15 cellular contexts compared by ENCODE assay signal in the genomic region with DNA sequence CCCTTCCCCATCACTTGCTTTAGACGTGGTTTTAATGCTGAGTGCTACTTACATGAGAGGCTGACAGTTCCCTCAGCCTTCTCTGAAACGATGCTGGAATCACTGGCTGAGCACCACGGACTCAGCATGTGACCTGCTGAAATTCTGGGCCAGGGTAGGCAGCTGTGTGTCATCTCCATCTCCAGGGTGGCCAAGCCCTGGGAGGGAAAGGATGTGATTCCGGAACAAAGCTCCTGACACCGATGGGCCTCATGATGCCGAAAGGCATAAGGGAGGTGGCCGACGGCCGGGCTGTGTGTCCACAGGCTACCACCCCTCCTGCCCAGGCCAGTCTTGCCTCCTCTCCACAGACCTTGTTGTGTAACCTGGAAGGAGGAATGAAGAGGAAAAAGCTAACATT.
"Had no signal": no experiment of that assay in that cellular context is flagged by ENCODE, and none has a peak within 500 bp of the region (broad histone marks: within the 10 kb centered on the region; RNA-seq: fewer than 3 reads in every experiment).

No MANE protein-coding gene starts in this region.

- H3K9me3 ChIP-seq: thoracic aorta had no signal

- ATAC-seq: activated T-cell treated with anti-CD3 and anti-CD28 coated beads, Interleukin-2, amount 50 U/mL, for 4 hours; left lung; naive thymus-derived CD4-positive, alpha-beta T cell had no signal

- H3K4me3 ChIP-seq: cardiac muscle cell, esophagus muscularis mucosa, left lung, right atrium auricular region, skin epidermis, thoracic aorta had no signal

- H3K27ac Mint-ChIP-seq: activated B cell treated with CpG ODN at 0.5 μM for 24 hours; naive thymus-derived CD4-positive, alpha-beta T cell; stimulated activated naive CD8-positive, alpha-beta T cell treated with anti-CD3 and anti-CD28 coated beads, Interleukin-15, Interleukin-2, amounts not matched to agents 100 ng/mL and 50 ng/mL, for 24 hours; T-helper 2 cell treated with Interferon-gamma antibody and Interleukin-4, amounts not matched to agents 5 μg/mL and 100 μg/mL, for 36 hours had no signal

- DNase-seq: activated B cell treated with CpG ODN at 0.5 μM for 24 hours; activated CD4-positive, alpha-beta T cell treated with anti-CD3 and anti-CD28 coated beads, Interleukin-2, amount 50 U/mL, for 1 hour; activated effector memory CD4-positive, alpha-beta T cell treated with Interleukin-2 at 50 U/mL for 16 hours; activated naive CD4-positive, alpha-beta T cell treated with anti-CD3 and anti-CD28 coated beads, Interleukin-2, amount 50 U/mL, for 16 hours; activated T-cell treated with anti-CD3 and anti-CD28 coated beads, Interleukin-2, amount 50 U/mL, for 4 hours; mammary epithelial cell had no signal

- H3K27ac ChIP-seq: cardiac muscle cell, esophagus muscularis mucosa, left lung, right atrium auricular region, skin epidermis, thoracic aorta had no signal

- H3K27me3 ChIP-seq: cardiac muscle cell, right atrium auricular region had no signal

- H3K4me3 Mint-ChIP-seq: activated B cell treated with CpG ODN at 0.5 μM for 24 hours; activated T-cell treated with anti-CD3 and anti-CD28 coated beads, Interleukin-2, amount 50 U/mL, for 4 hours; naive thymus-derived CD4-positive, alpha-beta T cell; stimulated activated naive CD8-positive, alpha-beta T cell treated with anti-CD3 and anti-CD28 coated beads, Interleukin-15, Interleukin-2, amounts not matched to agents 100 ng/mL and 50 ng/mL, for 24 hours; T-helper 2 cell treated with Interferon-gamma antibody and Interleukin-4, amounts not matched to agents 5 μg/mL and 100 μg/mL, for 36 hours had no signal

- H3K4me1 Mint-ChIP-seq: naive thymus-derived CD4-positive, alpha-beta T cell had no signal

- H3K36me3 ChIP-seq: cardiac muscle cell, esophagus muscularis mucosa, left lung, right atrium auricular region, thoracic aorta had no signal

- H3K36me3 Mint-ChIP-seq: naive thymus-derived CD4-positive, alpha-beta T cell had no signal

- H3K9me3 Mint-ChIP-seq: stimulated activated naive CD8-positive, alpha-beta T cell treated with anti-CD3 and anti-CD28 coated beads, Interleukin-15, Interleukin-2, amounts not matched to agents 100 ng/mL and 50 ng/mL, for 24 hours; T-helper 2 cell treated with Interferon-gamma antibody and Interleukin-4, amounts not matched to agents 5 μg/mL and 100 μg/mL, for 36 hours had no signal

- H3K4me1 ChIP-seq: esophagus muscularis mucosa, left lung, right atrium auricular region had no signal
